ENCODE assay signal across 1 cellular context in genomic region chr15:62858343-62858742, GRCh38.
TF ChIP-seq lines count a peak whose summit lies in the region.

No MANE protein-coding gene starts in this region.

TF ChIP-seq in IMR-90, 13 proteins besides CTCF, POLR2A, EP300 and RAD21:
- TF ChIP-seq MAFK (IDR thresholded peaks at IDR 0.05; ENCODE audit: low read depth, low read length) (no peak), MAZ (IDR thresholded peaks at IDR 0.05; ENCODE audit: borderline replicate concordance, low read depth, low read length) (no peak)
